1 cellular context compared by ENCODE assay signal in the genomic region with DNA sequence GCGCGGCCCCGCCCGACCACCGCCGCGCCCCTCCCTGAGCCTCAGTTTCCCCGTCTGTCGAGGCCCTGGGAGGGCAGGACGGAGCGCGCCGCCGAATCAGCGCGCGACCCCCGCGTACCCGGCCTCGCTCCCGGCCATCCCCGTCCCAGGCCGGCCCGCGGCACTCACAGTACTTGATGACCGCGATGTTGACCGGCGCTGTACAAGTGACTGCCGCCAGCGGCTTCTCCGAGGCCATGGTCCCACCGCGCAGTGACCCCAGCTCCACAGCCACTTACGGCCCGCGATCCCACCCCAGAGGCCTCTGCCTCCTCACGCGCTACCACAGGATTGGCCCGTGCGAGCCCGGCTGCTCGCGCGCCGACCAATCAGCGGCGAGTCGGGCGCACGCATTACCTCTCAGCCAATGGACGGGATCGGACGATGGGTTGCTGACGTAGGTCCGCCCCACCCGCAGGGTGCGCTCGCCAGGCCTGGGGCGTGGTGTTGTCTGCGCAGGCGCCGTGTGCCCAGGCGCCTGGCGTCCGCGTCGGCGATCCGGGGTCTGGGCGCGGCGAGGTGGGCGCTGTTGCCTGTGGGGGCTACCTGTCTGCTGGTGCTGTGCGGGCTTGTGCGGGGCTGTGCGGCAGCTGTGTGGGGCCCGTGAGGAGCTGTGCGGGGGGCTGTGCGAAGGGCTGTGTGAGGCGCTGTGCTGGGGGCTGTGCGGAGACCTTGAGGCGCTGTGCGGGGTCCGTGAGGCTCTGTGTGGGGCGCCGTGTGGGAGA.
TF ChIP-seq lines count a peak whose summit lies in the region.

A gene with protein sequence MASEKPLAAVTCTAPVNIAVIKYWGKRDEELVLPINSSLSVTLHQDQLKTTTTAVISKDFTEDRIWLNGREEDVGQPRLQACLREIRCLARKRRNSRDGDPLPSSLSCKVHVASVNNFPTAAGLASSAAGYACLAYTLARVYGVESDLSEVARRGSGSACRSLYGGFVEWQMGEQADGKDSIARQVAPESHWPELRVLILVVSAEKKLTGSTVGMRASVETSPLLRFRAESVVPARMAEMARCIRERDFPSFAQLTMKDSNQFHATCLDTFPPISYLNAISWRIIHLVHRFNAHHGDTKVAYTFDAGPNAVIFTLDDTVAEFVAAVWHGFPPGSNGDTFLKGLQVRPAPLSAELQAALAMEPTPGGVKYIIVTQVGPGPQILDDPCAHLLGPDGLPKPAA (minus strand): TSS at position 249 of the 764 bp plus-strand sequence. CDS start 11 bp downstream, at position 238.

TF ChIP-seq in SK-N-SH treated with all-trans-retinoic acid at 6 μM for 48 hours, 23 proteins besides CTCF, POLR2A, EP300 and RAD21 (continued from another document):
- TF ChIP-seq, protein P1, sequence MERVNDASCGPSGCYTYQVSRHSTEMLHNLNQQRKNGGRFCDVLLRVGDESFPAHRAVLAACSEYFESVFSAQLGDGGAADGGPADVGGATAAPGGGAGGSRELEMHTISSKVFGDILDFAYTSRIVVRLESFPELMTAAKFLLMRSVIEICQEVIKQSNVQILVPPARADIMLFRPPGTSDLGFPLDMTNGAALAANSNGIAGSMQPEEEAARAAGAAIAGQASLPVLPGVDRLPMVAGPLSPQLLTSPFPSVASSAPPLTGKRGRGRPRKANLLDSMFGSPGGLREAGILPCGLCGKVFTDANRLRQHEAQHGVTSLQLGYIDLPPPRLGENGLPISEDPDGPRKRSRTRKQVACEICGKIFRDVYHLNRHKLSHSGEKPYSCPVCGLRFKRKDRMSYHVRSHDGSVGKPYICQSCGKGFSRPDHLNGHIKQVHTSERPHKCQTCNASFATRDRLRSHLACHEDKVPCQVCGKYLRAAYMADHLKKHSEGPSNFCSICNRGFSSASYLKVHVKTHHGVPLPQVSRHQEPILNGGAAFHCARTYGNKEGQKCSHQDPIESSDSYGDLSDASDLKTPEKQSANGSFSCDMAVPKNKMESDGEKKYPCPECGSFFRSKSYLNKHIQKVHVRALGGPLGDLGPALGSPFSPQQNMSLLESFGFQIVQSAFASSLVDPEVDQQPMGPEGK (CRISPR knock-in tag; IDR thresholded peaks at IDR 0.05; ENCODE audit: borderline replicate concordance): no peak
